ENCODE assay signal across 11 cellular contexts in the genomic region with DNA sequence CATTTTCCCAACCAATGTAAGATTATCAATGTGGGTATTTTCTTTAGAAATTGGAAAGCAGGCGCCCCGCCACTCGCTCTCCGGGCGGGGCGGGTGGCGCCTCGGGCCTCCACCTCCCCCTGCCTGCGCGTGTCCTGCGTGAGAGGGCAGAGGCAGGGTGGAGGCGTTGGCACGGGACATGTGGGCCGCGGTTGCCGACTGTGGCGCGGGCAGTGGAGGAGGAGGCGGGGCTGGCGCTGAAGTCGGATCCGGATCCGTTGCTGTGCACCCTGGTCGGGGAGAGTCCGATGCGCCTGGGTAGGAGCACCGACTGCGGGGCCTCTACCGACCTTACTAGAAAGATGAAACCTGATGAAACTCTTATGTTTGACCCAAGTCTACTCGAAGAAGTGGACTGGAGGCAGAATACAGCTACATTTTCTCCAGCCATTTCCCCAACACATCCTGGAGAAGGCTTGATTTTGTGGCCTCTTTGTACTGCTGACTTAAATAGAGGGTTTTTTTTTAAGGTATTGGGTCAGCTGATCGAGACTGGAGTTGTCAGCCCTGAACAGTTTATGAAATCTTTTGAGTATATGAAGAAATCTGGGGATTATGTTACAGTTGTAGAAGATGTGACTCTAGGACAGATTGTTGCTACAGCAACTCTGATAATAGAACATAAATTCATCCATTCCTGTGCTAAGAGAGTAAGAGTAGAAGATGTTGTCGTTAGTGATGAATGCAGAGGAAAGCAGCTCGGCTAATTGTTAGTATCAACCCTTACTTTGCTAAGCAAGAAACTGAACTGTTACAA. TPM values are rescaled to one million over a fixed set of nuclear protein-coding genes. Genes with fewer than 3 reads are reported as not detected.
A peak's percentile ranks its signal among the peaks of the same experiment; 100 is the strongest.
DNase-seq lines count a peak whose midpoint lies in the region; ATAC-seq and TF ChIP-seq lines count a peak whose summit lies in the region.
"Had no signal": no experiment of that assay in that cellular context is flagged by ENCODE, and none has a peak within 500 bp of the region (broad histone marks: within the 10 kb centered on the region; RNA-seq: fewer than 3 reads in every experiment).

No MANE protein-coding gene starts in this region.

- H3K36me3 ChIP-seq in psoas muscle (ENCODE audit: insufficient read depth in 1 of 2, low read depth in 1 of 2), result peaks cover 0 to 26% of the 10 kb centered on the region in 2 donors

- DNase-seq in ELR (ENCODE audit: low read depth) (peak; percentile 15), OCI-M1 (lab: John Stamatoyannopoulos, UW) (peak; percentile 14), fibroblast of mammary gland (ENCODE audit: low read depth) (peak; percentile 61), psoas muscle (peak in 1 of 2 donors; percentile 43), OCI-M2 (lab: John Stamatoyannopoulos, UW; ENCODE audit: unreplicated experiment) (no peak), NCI-H524 treated with DMSO at 0.1 percent for 48 hours (lab: John Stamatoyannopoulos, UW) (no peak), substantia nigra (lab: John Stamatoyannopoulos, UW) (no peak), ureter (ENCODE audit: low spot score) (no peak)
- DNase-seq: activated T-cell treated with anti-CD3 and anti-CD28 coated beads for 4 hours, kidney glomerular epithelial cell had no signal

- no peaks in the 10 kb centered on the region for H3K9me3 ChIP-seq in psoas muscle
- H3K9me3 ChIP-seq: SJSA1 had no signal

- H3K4me3 ChIP-seq in fibroblast of mammary gland (ENCODE audit: control insufficient read depth, low read depth, low read length) (no peak overlapping the region), psoas muscle (no peak overlapping the region)
- H3K4me3 ChIP-seq: SJSA1 had no signal

- H3K27me3 ChIP-seq in psoas muscle (ENCODE audit: insufficient read depth in 3 of 3, low read length in 2 of 3), result no peaks in the 10 kb centered on the region
- H3K27me3 ChIP-seq: SJSA1 had no signal

- H3K27ac ChIP-seq in psoas muscle (peak overlapping the region; percentile 39), substantia nigra (ENCODE audit: low read depth, low read length, poor library complexity, severe bottlenecking) (no peak overlapping the region)
- H3K27ac ChIP-seq: SJSA1 had no signal

- TF ChIP-seq CTCF in fibroblast of mammary gland (conservative IDR thresholded peaks at IDR 0.05; ENCODE audit: control insufficient read depth, insufficient read depth, low read depth, low read length), result no peak
- TF ChIP-seq CTCF in psoas muscle (IDR thresholded peaks at IDR 0.05), result no peak

- peak; percentile 64 to 88 (median 70) for ATAC-seq in psoas muscle

- peaks cover 31% of the 10 kb centered on the region for H3K4me1 ChIP-seq in psoas muscle

- WGBS in psoas muscle, 3 donors, result 91 to 94% (median 93%) methylated on average over 33 of the region's 33 CpGs

- intact Hi-C loops in psoas muscle (cut with DNase I), result no loop called here

RNA-seq across cellular contexts. Expression of a gene that starts 37.9 kb away (rescaled TPM):
- total RNA-seq in psoas muscle (10 to 100 TPM in 3 of 4 donors, 1 to 10 TPM in 1; 8.7 to 20.3 (median 11.6) TPM), ureter (29.6 TPM)
- polyA plus RNA-seq in psoas muscle, result 10 to 100 TPM in 1 of 3 donors, 1 to 10 TPM in 2; 4.6 to 10.5 (median 7.4) TPM

RNA-seq across cellular contexts. Expression of a gene that starts 38.0 kb away (rescaled TPM):
- 10 to 100 TPM; 18.7 to 22.2 (median 20.1) TPM for total RNA-seq in psoas muscle
- 10 to 100 TPM; 24.0 to 54.5 (median 41.2) TPM for polyA plus RNA-seq in psoas muscle
- total RNA-seq in ureter, result 64.1 TPM

RNA-seq across cellular contexts. Expression of a gene that starts 59.6 kb away (rescaled TPM):
- total RNA-seq in psoas muscle (1 to 10 TPM; 3.4 to 5.9 (median 4.5) TPM), ureter (8.5 TPM)
- polyA plus RNA-seq in psoas muscle, result 10 to 100 TPM in 1 of 3 donors, 1 to 10 TPM in 2; 2.9 to 12.3 (median 4.1) TPM

Comparison
In these comparisons a context has a peak if more than half of its experiments do, and no peak if none do; other contexts are left out.
1. DNase-seq: peak in ELR (single experiment), OCI-M1 (single experiment) and fibroblast of mammary gland (single experiment); none in OCI-M2 (single experiment), NCI-H524 treated with DMSO at 0.1 percent for 48 hours (single experiment), substantia nigra (0 of 49) and ureter (single experiment).